9 cellular contexts compared by ENCODE assay signal in genomic region chr12:57479376-57480115, GRCh38. TPM values are rescaled to one million over a fixed set of nuclear protein-coding genes. Genes with fewer than 3 reads are reported as not detected.
A peak's percentile ranks its signal among the peaks of the same experiment; 100 is the strongest.
DNase-seq lines count a peak whose midpoint lies in the region; ATAC-seq and TF ChIP-seq lines count a peak whose summit lies in the region.
"Had no signal": no experiment of that assay in that cellular context is flagged by ENCODE, and none has a peak within 500 bp of the region (broad histone marks: within the 10 kb centered on the region; RNA-seq: fewer than 3 reads in every experiment).

ARHGAP9 (minus strand) TSS chr12:57479866; CDS start chr12:57479406, 460 bp downstream.

- DNase-seq in GM10266 (ENCODE audit: extremely low spot score) (peak; percentile 78), AG08395 (ENCODE audit: low spot score) (no peak), middle frontal gyrus (ENCODE audit: extremely low spot score, low spot score) (no peak), iPS-NIHi11 (ENCODE audit: low spot score) (no peak)
- DNase-seq in activated T-cell treated with anti-CD3 and anti-CD28 coated beads, Interleukin-2, amount 50 U/mL, for 4 hours: peak; percentile 52

- H3K36me3 Mint-ChIP-seq in activated T-cell treated with anti-CD3 and anti-CD28 coated beads, Interleukin-2, amount 50 U/mL, for 4 hours (ENCODE audit: insufficient read depth): peaks cover 7% of the 10 kb centered on the region

- TF ChIP-seq CTCF in GM10266 (IDR thresholded peaks at IDR 0.05; ENCODE audit: control insufficient read depth, insufficient read depth, low read depth, missing control alignments): no peak

- no peaks in the 10 kb centered on the region for H3K27me3 Mint-ChIP-seq in activated T-cell treated with anti-CD3 and anti-CD28 coated beads, Interleukin-2, amount 50 U/mL, for 4 hours (ENCODE audit: low read depth)

- H3K9me3 ChIP-seq in mononuclear cell (ENCODE audit: low read depth, low read length): no peaks in the 10 kb centered on the region

- peaks cover 61% of the 10 kb centered on the region for H3K4me1 ChIP-seq in mononuclear cell (ENCODE audit: insufficient read depth, low read length)

- H3K9me3 Mint-ChIP-seq in activated T-cell treated with anti-CD3 and anti-CD28 coated beads, Interleukin-2, amount 50 U/mL, for 4 hours: no peaks in the 10 kb centered on the region

- H3K4me3 Mint-ChIP-seq in activated T-cell treated with anti-CD3 and anti-CD28 coated beads, Interleukin-2, amount 50 U/mL, for 4 hours: peak within 1 kb of the TSS; percentile 91

- no peaks in the 10 kb centered on the region for H3K27me3 ChIP-seq in mononuclear cell (ENCODE audit: insufficient read depth, low read length)

- ATAC-seq in HG03175 (IDR thresholded peaks at IDR 0.05; ENCODE audit: unreplicated experiment) (peak; percentile 54), GM19328 (IDR thresholded peaks at IDR 0.05; ENCODE audit: unreplicated experiment) (no peak)
- ATAC-seq in activated T-cell treated with anti-CD3 and anti-CD28 coated beads, Interleukin-2, amount 50 U/mL, for 4 hours: peak; percentile 59 to 64
- ATAC-seq: HCT116 had no signal

- peaks cover 75% of the 10 kb centered on the region for H3K4me1 Mint-ChIP-seq in activated T-cell treated with anti-CD3 and anti-CD28 coated beads, Interleukin-2, amount 50 U/mL, for 4 hours (ENCODE audit: low read depth)

- H3K4me3 ChIP-seq in mononuclear cell (ENCODE audit: low read length): peak within 1 kb of the TSS; percentile 64

RNA-seq across cellular contexts. Expression of gene ARHGAP9, which starts in this region (rescaled TPM):
- total RNA-seq in activated T-cell treated with anti-CD3 and anti-CD28 coated beads, Interleukin-2, amount 50 U/mL, for 4 hours: 10 to 100 TPM; 54.5 to 64.6 (median 57.7) TPM
- 77.6 TPM for total RNA-seq in mononuclear cell

Comparison
In these comparisons a context has a peak if more than half of its experiments do, and no peak if none do; other contexts are left out.
1. DNase-seq: peak in GM10266 (single experiment) and activated T-cell treated with anti-CD3 and anti-CD28 coated beads, Interleukin-2, amount 50 U/mL, for 4 hours (single experiment); none in AG08395 (single experiment), middle frontal gyrus (single experiment) and iPS-NIHi11 (single experiment).